In the genomic region with DNA sequence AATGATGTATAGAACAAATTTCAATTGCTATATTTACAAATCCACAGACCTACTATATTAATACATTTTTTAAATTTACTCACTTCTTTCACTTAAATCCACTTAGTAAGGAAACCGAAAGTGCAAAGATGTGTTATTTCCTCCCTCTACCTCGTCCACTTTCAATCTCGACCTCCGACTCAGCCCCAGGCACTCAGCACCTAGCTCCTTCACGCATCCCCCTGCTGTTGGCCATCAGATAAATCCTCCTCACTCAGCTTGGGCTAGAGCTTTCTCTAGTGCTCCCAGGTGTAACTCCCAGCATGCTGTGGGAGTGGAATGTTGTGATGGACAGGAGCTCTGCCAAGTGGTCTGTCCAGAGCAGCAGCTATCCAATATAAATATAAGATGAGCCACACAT, we compare ENCODE assay signal across 11 cellular contexts. TPM values are rescaled to one million over a fixed set of nuclear protein-coding genes. Genes with fewer than 3 reads are reported as not detected.
DNase-seq lines count a peak whose midpoint lies in the region; ATAC-seq and TF ChIP-seq lines count a peak whose summit lies in the region.
"Had no signal": no experiment of that assay in that cellular context is flagged by ENCODE, and none has a peak within 500 bp of the region (broad histone marks: within the 10 kb centered on the region; RNA-seq: fewer than 3 reads in every experiment).

No MANE protein-coding gene starts in this region.

- H3K27ac Mint-ChIP-seq in CD4-positive, alpha-beta memory T cell: peak overlapping the region in 4 of 7 donors; percentile 59 to 73 (median 68)

- POLR2A ChIA-PET in CD4-positive, alpha-beta memory T cell (lab: Charles Lee; ENCODE audit: partially characterized antibody): no interaction called here
- POLR2A ChIA-PET in SK-N-SH (lab: Yijun Ruan, JAX): no interaction called here

- peaks cover 0 to 3% (median 0%) of the 10 kb centered on the region in 8 donors for H3K9me3 Mint-ChIP-seq in CD4-positive, alpha-beta memory T cell

- H3K4me3 ChIP-seq in CD4-positive, alpha-beta memory T cell (ENCODE audit: low read length in 2 of 2): no peak overlapping the region
- no peak overlapping the region for H3K4me3 ChIP-seq in OCI-LY3 (ENCODE audit: low read length)
- no peak overlapping the region for H3K4me3 ChIP-seq in SK-N-SH (ENCODE audit: low read depth in 2 of 2, low read length in 1 of 2)

- H3K4me2 ChIP-seq in OCI-LY3 (ENCODE audit: low read length): peak overlapping the region; percentile 18
- no peak overlapping the region for H3K4me2 ChIP-seq in SK-N-SH

- peak; percentile 73 for ATAC-seq in HG02840 (IDR thresholded peaks at IDR 0.05; ENCODE audit: low FRiP score, unreplicated experiment)

- H3K36me3 Mint-ChIP-seq in CD4-positive, alpha-beta memory T cell: no peaks in the 10 kb centered on the region

- H3K9ac ChIP-seq in OCI-LY3 (ENCODE audit: low read length) (no peak overlapping the region), SK-N-SH (no peak overlapping the region)

- peaks cover 2 to 3% of the 10 kb centered on the region in 2 donors for H3K27me3 Mint-ChIP-seq in CD4-positive, alpha-beta memory T cell

- intact Hi-C loops in CD4-positive, alpha-beta memory T cell (cut with micrococcal nuclease): no loop called here

- WGBS in SK-N-SH (ENCODE audit: low lambda C conversion rate): 84% methylated on average over 5 of the region's 5 CpGs

- no peaks in the 10 kb centered on the region for H3K36me3 ChIP-seq in CD4-positive, alpha-beta memory T cell (ENCODE audit: insufficient read depth, low read length)
- H3K36me3 ChIP-seq in OCI-LY3 (replicated peaks; ENCODE audit: low read depth, low read length) (no peaks in the 10 kb centered on the region), SK-N-SH (replicated peaks in 1 of 2; ENCODE audit: control insufficient read depth in 1 of 2, insufficient read depth in 2 of 2, low read length in 1 of 2) (no peaks in the 10 kb centered on the region)

- peaks cover 5 to 13% (median 7%) of the 10 kb centered on the region in 4 donors for H3K4me1 Mint-ChIP-seq in CD4-positive, alpha-beta memory T cell

- H3K9me3 ChIP-seq in CD4-positive, alpha-beta memory T cell (ENCODE audit: control insufficient read depth in 1 of 2, low read length in 2 of 2): no peaks in the 10 kb centered on the region
- H3K9me3 ChIP-seq in OCI-LY3 (ENCODE audit: insufficient read depth, low read length) (no peaks in the 10 kb centered on the region), SK-N-SH (no peaks in the 10 kb centered on the region)

- no peak for TF ChIP-seq EP300 in SK-N-SH (IDR thresholded peaks at IDR 0.05; ENCODE audit: borderline replicate concordance in 1 of 2, low read depth in 1 of 2, low read length in 1 of 2)

- CTCF ChIA-PET in CD4-positive, alpha-beta memory T cell (lab: Charles Lee; ENCODE audit: partially characterized antibody): interaction anchor here (1.0 kb wide), 1 partner anchor 21 kb away, joined by 3 read pairs; no protein-coding TSS in a partner anchor
- CTCF ChIA-PET in SK-N-SH (lab: Yijun Ruan, JAX): no interaction called here

- H2AFZ ChIP-seq in OCI-LY3 (ENCODE audit: low read depth, low read length): no peak overlapping the region
- H2AFZ ChIP-seq in SK-N-SH (ENCODE audit: low read depth): no peak overlapping the region

- TF ChIP-seq RAD21 in SK-N-SH (IDR thresholded peaks at IDR 0.05; ENCODE audit: low read length): no peak

- no peak overlapping the region for H3K27ac ChIP-seq in CD4-positive, alpha-beta memory T cell (ENCODE audit: low read depth, low read length)
- H3K27ac ChIP-seq in OCI-LY3 (ENCODE audit: low read length) (no peak overlapping the region), SK-N-SH (ENCODE audit: low read depth in 2 of 2, low read length in 1 of 2) (no peak overlapping the region)

- no peak for DNase-seq in CD4-positive, alpha-beta memory T cell
- DNase-seq in GM19238 (ENCODE audit: insufficient read length, low spot score): peak; percentile 40
- no peak for DNase-seq in NCI-H524 (lab: John Stamatoyannopoulos, UW)
- DNase-seq in globus pallidus (ENCODE audit: low spot score): no peak
- no peak for DNase-seq in SK-N-SH
- no peak for DNase-seq in GDM1 (lab: John Stamatoyannopoulos, UW)
- DNase-seq: NCI-H1092 treated with DMSO at 0.1 percent for 48 hours; SHP77; stimulated activated CD8-positive, alpha-beta memory T cell treated with anti-CD3 and anti-CD28 coated beads, Interleukin-4, amount 100 ng/mL, for 48 hours had no signal

- no peaks in the 10 kb centered on the region for H3K27me3 ChIP-seq in CD4-positive, alpha-beta memory T cell (ENCODE audit: insufficient read depth, low read length)
- H3K27me3 ChIP-seq in OCI-LY3 (ENCODE audit: low read depth, low read length) (no peaks in the 10 kb centered on the region), SK-N-SH (ENCODE audit: insufficient read depth) (no peaks in the 10 kb centered on the region)

- H4K20me1 ChIP-seq in OCI-LY3 (ENCODE audit: insufficient read depth, low read length): no peaks in the 10 kb centered on the region
- no peaks in the 10 kb centered on the region for H4K20me1 ChIP-seq in SK-N-SH (ENCODE audit: insufficient read depth)

- TF ChIP-seq CTCF in OCI-LY3 (IDR thresholded peaks at IDR 0.05; ENCODE audit: low read depth, low read length) (no peak), SK-N-SH (IDR thresholded peaks at IDR 0.05) (no peak)

- H3K4me1 ChIP-seq in CD4-positive, alpha-beta memory T cell (ENCODE audit: insufficient read depth, low read length): peaks cover 12% of the 10 kb centered on the region
- H3K4me1 ChIP-seq in OCI-LY3 (ENCODE audit: low read length): peaks cover 8% of the 10 kb centered on the region
- H3K4me1 ChIP-seq in SK-N-SH (ENCODE audit: control insufficient read depth in 1 of 2, insufficient read depth in 2 of 2, low read depth in 1 of 2, low read length in 1 of 2): peaks cover 3% of the 10 kb centered on the region in 2 experiments; a peak in 1 of 4 replicates

- no peaks in the 10 kb centered on the region for H3F3A ChIP-seq in SK-N-SH (replicated peaks; ENCODE audit: insufficient read depth)

- no peaks in the 10 kb centered on the region for H3K9me2 ChIP-seq in SK-N-SH

- peak overlapping the region; percentile 31 to 81 (median 75) for H3K4me3 Mint-ChIP-seq in CD4-positive, alpha-beta memory T cell

- H3K79me2 ChIP-seq in OCI-LY3 (ENCODE audit: low read length) (no peaks in the 10 kb centered on the region), SK-N-SH (ENCODE audit: insufficient read depth) (no peaks in the 10 kb centered on the region)

TF ChIP-seq in SK-N-SH, 30 proteins besides CTCF, POLR2A, EP300 and RAD21 (continues in another document):
- no peak for TF ChIP-seq MEF2A (IDR thresholded peaks at IDR 0.05; ENCODE audit: borderline replicate concordance, low read depth)
- no peak for TF ChIP-seq RXRA (IDR thresholded peaks at IDR 0.05; ENCODE audit: borderline replicate concordance, low read depth)
- no peak for TF ChIP-seq GABPA (IDR thresholded peaks at IDR 0.05; ENCODE audit: low read depth)
- no peak for TF ChIP-seq SMC3 (IDR thresholded peaks at IDR 0.05; ENCODE audit: low read depth, low read length)
- TF ChIP-seq, protein P1, sequence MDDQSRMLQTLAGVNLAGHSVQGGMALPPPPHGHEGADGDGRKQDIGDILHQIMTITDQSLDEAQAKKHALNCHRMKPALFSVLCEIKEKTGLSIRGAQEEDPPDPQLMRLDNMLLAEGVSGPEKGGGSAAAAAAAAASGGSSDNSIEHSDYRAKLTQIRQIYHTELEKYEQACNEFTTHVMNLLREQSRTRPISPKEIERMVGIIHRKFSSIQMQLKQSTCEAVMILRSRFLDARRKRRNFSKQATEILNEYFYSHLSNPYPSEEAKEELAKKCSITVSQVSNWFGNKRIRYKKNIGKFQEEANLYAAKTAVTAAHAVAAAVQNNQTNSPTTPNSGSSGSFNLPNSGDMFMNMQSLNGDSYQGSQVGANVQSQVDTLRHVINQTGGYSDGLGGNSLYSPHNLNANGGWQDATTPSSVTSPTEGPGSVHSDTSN (IDR thresholded peaks at IDR 0.05): no peak
- TF ChIP-seq CHD2 (IDR thresholded peaks at IDR 0.05; ENCODE audit: low read length, partially characterized antibody): no peak
- no peak for TF ChIP-seq MAX (IDR thresholded peaks at IDR 0.05; ENCODE audit: low read depth)
- no peak for TF ChIP-seq IRF3 (IDR thresholded peaks at IDR 0.05; ENCODE audit: low read depth, low read length)

RNA-seq across cellular contexts. Expression of gene TEC, which starts 26.7 kb away (rescaled TPM):
- 1 to 10 TPM; 3.7 to 4.2 TPM for total RNA-seq in CD4-positive, alpha-beta memory T cell
- polyA plus RNA-seq in CD4-positive, alpha-beta memory T cell: under 1 TPM; 0.87 to 0.89 TPM
- polyA plus RNA-seq in SK-N-SH (2012; rRNA removed): 0.85 and 1.3 TPM in 2 replicates
- 1.1 and 1.5 TPM in 2 replicates for polyA plus RNA-seq in SK-N-SH (2012; cell fraction: cytosol; rRNA removed)
- polyA plus RNA-seq in SK-N-SH (2012; cell fraction: nucleus; rRNA removed): 1.8 and 3.7 TPM in 2 replicates

RNA-seq across cellular contexts. Expression of gene SLAIN2, which starts 45.0 kb away (rescaled TPM):
- total RNA-seq in CD4-positive, alpha-beta memory T cell: 10 to 100 TPM; 84.4 to 87.5 TPM
- polyA plus RNA-seq in CD4-positive, alpha-beta memory T cell: 10 to 100 TPM; 24.2 to 27.1 TPM
- polyA plus RNA-seq in SK-N-SH (2012; rRNA removed): 16.2 and 17.0 TPM in 2 replicates
- 22.6 and 25.7 TPM in 2 replicates for polyA plus RNA-seq in SK-N-SH (2012; cell fraction: cytosol; rRNA removed)
- polyA plus RNA-seq in SK-N-SH (2012; cell fraction: nucleus; rRNA removed): 11.0 and 21.0 TPM in 2 replicates
